Comparison of ENCODE assay signal across 10 cellular contexts in the genomic region with DNA sequence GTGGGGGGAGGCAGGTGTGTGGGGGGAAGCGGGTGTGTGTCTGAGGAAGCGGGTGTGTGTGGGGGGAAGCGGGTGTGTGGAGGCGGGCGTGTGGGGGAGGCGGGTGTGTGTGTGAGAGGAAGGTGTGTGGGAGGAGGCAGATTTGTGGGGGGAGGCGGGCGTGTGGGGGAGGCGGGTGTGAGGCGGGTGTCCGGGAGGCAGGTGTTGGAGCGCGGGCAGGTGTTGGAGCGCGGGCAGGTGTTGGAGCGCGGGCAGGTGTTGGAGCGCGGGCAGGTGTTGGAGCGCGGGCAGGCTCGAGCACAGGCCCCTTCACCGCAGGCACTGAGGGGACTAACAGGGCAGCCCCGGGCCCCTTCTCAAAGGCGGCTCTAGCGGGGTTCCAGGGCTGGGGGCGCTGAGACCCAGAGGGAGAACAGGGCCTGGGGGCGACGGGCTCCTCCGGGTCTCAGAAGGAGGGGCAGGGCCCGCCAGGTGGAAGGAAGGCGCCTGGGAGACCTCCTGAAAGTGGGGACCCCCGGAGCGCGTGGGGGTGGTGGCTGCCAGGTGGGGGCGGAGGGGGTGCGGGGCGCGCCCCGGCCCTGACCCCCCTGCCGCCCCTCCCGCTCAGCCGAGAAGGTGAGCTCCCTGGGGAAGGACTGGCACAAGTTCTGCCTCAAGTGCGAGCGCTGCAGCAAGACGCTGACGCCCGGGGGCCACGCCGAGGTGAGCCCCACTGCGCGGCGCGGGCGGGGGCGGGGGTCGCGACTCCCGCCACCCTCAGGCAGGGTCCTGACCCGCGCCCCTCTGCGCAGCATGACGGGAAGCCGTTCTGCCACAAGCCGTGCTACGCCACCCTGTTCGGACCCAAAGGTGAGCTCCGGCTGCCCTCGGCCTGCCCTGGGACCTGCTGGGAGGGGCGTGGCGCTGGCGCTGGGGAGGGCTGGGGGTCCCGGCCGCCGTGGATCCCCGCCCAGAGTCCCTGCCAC. TPM values are rescaled to one million over a fixed set of nuclear protein-coding genes. Genes with fewer than 3 reads are reported as not detected.
DNase-seq lines count a peak whose midpoint lies in the region; ATAC-seq, FAIRE-seq and TF ChIP-seq lines count a peak whose summit lies in the region.
"Had no signal": no experiment of that assay in that cellular context is flagged by ENCODE, and none has a peak within 500 bp of the region (broad histone marks: within the 10 kb centered on the region; RNA-seq: fewer than 3 reads in every experiment).

No MANE protein-coding gene starts in this region.

- ATAC-seq in lung (ENCODE audit: insufficient read depth, low FRiP score) = no peak
- no peak for ATAC-seq in HG02763 (IDR thresholded peaks at IDR 0.05; ENCODE audit: unreplicated experiment)
- ATAC-seq: HCT116 had no signal

- peaks cover 52 to 82% (median 75%) of the 10 kb centered on the region in 10 experiments for H3K4me1 ChIP-seq in BLaER1 treated with 17β-estradiol and CSF1 and Interleukin-3, amounts not matched to agents 10 nM and 100 nM
- peaks cover 4 to 17% of the 10 kb centered on the region in 2 donors for H3K4me1 ChIP-seq in lung (ENCODE audit: control insufficient read depth in 2 of 2, insufficient read depth in 2 of 2, low read length in 2 of 2)

- peaks cover 0 to 6% (median 0%) of the 10 kb centered on the region in 11 experiments; a peak in 2 of 22 replicates for H3K9me3 ChIP-seq in BLaER1 treated with 17β-estradiol and CSF1 and Interleukin-3, amounts not matched to agents 10 nM and 100 nM (replicated peaks in 1 of 11)
- no peaks in the 10 kb centered on the region for H3K9me3 ChIP-seq in lung (ENCODE audit: control insufficient read depth in 2 of 2, insufficient read depth in 1 of 2, low read length in 1 of 2)
- H3K9me3 ChIP-seq: MG63 had no signal

- peak overlapping the region in 10 of 11 experiments; percentile 11 to 100 (median 64); a peak in 16 of 22 replicates for H3K4me2 ChIP-seq in BLaER1 treated with 17β-estradiol and CSF1 and Interleukin-3, amounts not matched to agents 10 nM and 100 nM

- DNase-seq in Kasumi-1 (lab: John Stamatoyannopoulos, UW) = peak; percentile 5 to 17
- DNase-seq in activated effector memory CD4-positive, alpha-beta T cell treated with Interleukin-2 at 50 U/mL for 16 hours = peak; percentile 48
- DNase-seq in lung (ENCODE audit: low spot score) = no peak
- DNase-seq in DMS153 (lab: John Stamatoyannopoulos, UW) = no peak
- DNase-seq in urothelium cell line (ENCODE audit: low spot score) = no peak
- no peak for DNase-seq in NCI-H187 treated with DMSO at 0.1 percent for 48 hours (lab: John Stamatoyannopoulos, UW)
- DNase-seq: MG63 had no signal

- H3K27me3 ChIP-seq in BLaER1 treated with 17β-estradiol and CSF1 and Interleukin-3, amounts not matched to agents 10 nM and 100 nM = peaks cover 49 to 62% (median 61%) of the 10 kb centered on the region in 11 experiments
- H3K27me3 ChIP-seq in lung (ENCODE audit: control insufficient read depth, insufficient read depth) = no peaks in the 10 kb centered on the region
- H3K27me3 ChIP-seq: MG63 had no signal

- peaks cover 0 to 76% (median 38%) of the 10 kb centered on the region in 11 experiments; a peak in 15 of 22 replicates for H4K20me1 ChIP-seq in BLaER1 treated with 17β-estradiol and CSF1 and Interleukin-3, amounts not matched to agents 10 nM and 100 nM

- WGBS in lung, 2 donors = 35 to 56% methylated on average over 37 to 73 of the region's 76 CpGs

- H3K27ac ChIP-seq in BLaER1 treated with 17β-estradiol and CSF1 and Interleukin-3, amounts not matched to agents 10 nM and 100 nM = no peak overlapping the region
- peak overlapping the region; percentile 96 to 100 for H3K27ac ChIP-seq in lung (ENCODE audit: low read depth in 1 of 2, low read length in 1 of 2)

- no peak for FAIRE-seq in urothelium cell line (lab: Jason Lieb, UNC)

- no peaks in the 10 kb centered on the region for H3K36me3 ChIP-seq in BLaER1 treated with 17β-estradiol and CSF1 and Interleukin-3, amounts not matched to agents 10 nM and 100 nM
- peaks cover 0 to 8% of the 10 kb centered on the region in 2 donors for H3K36me3 ChIP-seq in lung (ENCODE audit: control insufficient read depth in 2 of 2, insufficient read depth in 2 of 2, low read length in 2 of 2)

- no peak for TF ChIP-seq CTCF in lung (IDR thresholded peaks at IDR 0.05; ENCODE audit: control extremely low read depth, extremely low read depth)

- no peak overlapping the region for H3K4me3 ChIP-seq in BLaER1 treated with 17β-estradiol and CSF1 and Interleukin-3, amounts not matched to agents 10 nM and 100 nM
- H3K4me3 ChIP-seq in lung = peak overlapping the region; percentile 10

- H3K9ac ChIP-seq in BLaER1 treated with 17β-estradiol and CSF1 and Interleukin-3, amounts not matched to agents 10 nM and 100 nM = no peak overlapping the region

RNA-seq across cellular contexts. Expression of a gene that starts 3.3 kb away (rescaled TPM):
- 100 to 1,000 TPM; 135 to 267 TPM for total RNA-seq in lung
- 100 to 1,000 TPM; 194 to 216 TPM for polyA plus RNA-seq in lung

RNA-seq across cellular contexts. Expression of a gene that starts 8.7 kb away (rescaled TPM):
- 100 to 1,000 TPM in 1 of 2 donors, 10 to 100 TPM in 1; 72.8 to 422 TPM for total RNA-seq in lung
- polyA plus RNA-seq in lung = 100 to 1,000 TPM; 181 to 465 TPM

RNA-seq across cellular contexts. Expression of a gene that starts 13.1 kb away (rescaled TPM):
- 10 to 100 TPM in 1 of 2 donors, 1 to 10 TPM in 1; 5.8 to 20.8 TPM for total RNA-seq in lung
- polyA plus RNA-seq in lung = 10 to 100 TPM; 12.8 to 16.0 TPM

RNA-seq across cellular contexts. Expression of a gene that starts 48.4 kb away (rescaled TPM):
- total RNA-seq in lung = 1 to 10 TPM; 3.0 to 5.4 TPM
- polyA plus RNA-seq in lung = 1 to 10 TPM; 1.1 to 2.6 TPM

RNA-seq across cellular contexts. Expression of a gene that starts 58.3 kb away (rescaled TPM):
- total RNA-seq in lung = 100 to 1,000 TPM in 1 of 2 donors, 10 to 100 TPM in 1; 64.7 to 113 TPM
- polyA plus RNA-seq in lung = 10 to 100 TPM; 40.2 to 62.6 TPM

Comparison
In these comparisons a context has a peak if more than half of its experiments do, and no peak if none do; other contexts are left out.
1. H3K27ac ChIP-seq: peak in lung (2 of 2); none in BLaER1 treated with 17β-estradiol and CSF1 and Interleukin-3, amounts not matched to agents 10 nM and 100 nM (0 of 11).
2. DNase-seq: peak in Kasumi-1 (2 of 2) and activated effector memory CD4-positive, alpha-beta T cell treated with Interleukin-2 at 50 U/mL for 16 hours (single experiment); none in lung (single experiment), DMS153 (single experiment), urothelium cell line (single experiment) and NCI-H187 treated with DMSO at 0.1 percent for 48 hours (single experiment).